8 cellular contexts compared by ENCODE assay signal in the genomic region with DNA sequence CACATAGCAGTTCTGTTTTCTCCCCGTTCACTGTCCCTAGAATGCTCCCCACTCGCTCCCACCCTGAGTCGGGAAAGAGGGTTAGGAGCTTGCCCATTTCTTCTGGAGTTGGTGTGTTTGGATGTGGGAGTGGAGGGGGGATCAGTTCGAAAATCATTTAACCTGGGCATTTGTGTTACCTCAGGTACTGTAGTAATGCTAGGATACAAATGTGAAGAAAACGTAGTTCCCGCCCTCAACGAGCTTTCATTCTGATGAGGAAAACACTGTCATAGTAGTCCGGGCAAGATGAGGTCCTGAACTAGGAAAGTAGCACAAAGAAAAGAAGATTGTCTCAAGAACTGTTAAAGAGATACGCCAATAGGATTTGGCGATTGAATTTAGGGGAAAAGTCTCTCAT. TPM values are rescaled to one million over a fixed set of nuclear protein-coding genes. Genes with fewer than 3 reads are reported as not detected.
DNase-seq lines count a peak whose midpoint lies in the region; ATAC-seq, FAIRE-seq and TF ChIP-seq lines count a peak whose summit lies in the region.

No MANE protein-coding gene starts in this region.

- no peak for TF ChIP-seq POLR2A in adrenal gland (IDR thresholded peaks at IDR 0.05)
- no peak for TF ChIP-seq POLR2A in thyroid gland (IDR thresholded peaks at IDR 0.05)

- no peak for FAIRE-seq in keratinocyte (lab: Jason Lieb, UNC)

- no peak for DNase-seq in activated T-cell treated with anti-CD3 and anti-CD28 coated beads, Interleukin-2, amount 50 U/mL, for 4 hours
- no peak for DNase-seq in activated T-cell treated with anti-CD3 and anti-CD28 coated beads for 4 hours
- DNase-seq in adrenal gland, result no peak
- no peak for DNase-seq in keratinocyte (ENCODE audit: low read depth, low spot score)
- no peak for DNase-seq in thyroid gland
- DNase-seq in anterior cingulate cortex (lab: John Stamatoyannopoulos, UW), result no peak
- DNase-seq in NCI-H1930 (lab: John Stamatoyannopoulos, UW), result no peak

- H3K4me3 ChIP-seq in adrenal gland, result peak overlapping the region; percentile 33 to 67 (median 65)
- H3K4me3 ChIP-seq in keratinocyte (ENCODE audit: control insufficient read depth in 2 of 3, extremely low read depth in 1 of 3, insufficient read depth in 2 of 3, low read depth in 1 of 3, low read length in 3 of 3), result peak overlapping the region; percentile 68 to 100 (median 76)
- peak overlapping the region; percentile 60 to 96 (median 82) for H3K4me3 ChIP-seq in thyroid gland (replicated peaks in 1 of 3)

- H3K27ac ChIP-seq in adrenal gland (peak overlapping the region in 3 of 5 donors; percentile 67 to 87 (median 76)), keratinocyte (ENCODE audit: control insufficient read depth, insufficient read depth, low read length) (peak overlapping the region; percentile 95), thyroid gland (peak overlapping the region in 2 of 3 donors; percentile 52 to 69)

- no peak for TF ChIP-seq CTCF in adrenal gland (IDR thresholded peaks at IDR 0.05)
- TF ChIP-seq CTCF in keratinocyte (optimal IDR thresholded peaks at IDR 0.05 in 1 of 3, IDR thresholded peaks at IDR 0.05 in 1 of 3, conservative IDR thresholded peaks at IDR 0.05 in 1 of 3; ENCODE audit: extremely low read depth in 1 of 3, insufficient read depth in 2 of 3, low read length in 3 of 3), result no peak
- no peak for TF ChIP-seq CTCF in thyroid gland (IDR thresholded peaks at IDR 0.05)

- ATAC-seq in activated T-cell treated with anti-CD3 and anti-CD28 coated beads, Interleukin-2, amount 50 U/mL, for 4 hours, result no peak
- ATAC-seq in HG02938 (IDR thresholded peaks at IDR 0.05; ENCODE audit: unreplicated experiment), result no peak

- 16 to 20% (median 19%) methylated on average over 9 to 10 of the region's 10 CpGs for WGBS in adrenal gland, 4 donors
- 16 to 19% methylated on average over 10 of the region's 10 CpGs for WGBS in thyroid gland, 2 donors

- peaks cover 54% of the 10 kb centered on the region for H3K4me1 Mint-ChIP-seq in activated T-cell treated with anti-CD3 and anti-CD28 coated beads, Interleukin-2, amount 50 U/mL, for 4 hours (ENCODE audit: low read depth)

- H3K4me1 ChIP-seq in adrenal gland (replicated peaks in 1 of 2) (peaks cover 17 to 40% of the 10 kb centered on the region in 2 donors), keratinocyte (ENCODE audit: control insufficient read depth, extremely low read depth, insufficient read depth, low read length) (peaks cover 14% of the 10 kb centered on the region), thyroid gland (peaks cover 14 to 23% of the 10 kb centered on the region in 2 donors)

- no peaks in the 10 kb centered on the region for H3K27me3 ChIP-seq in adrenal gland
- no peaks in the 10 kb centered on the region for H3K27me3 ChIP-seq in keratinocyte (ENCODE audit: control insufficient read depth, extremely low read depth, insufficient read depth, low read length)
- no peaks in the 10 kb centered on the region for H3K27me3 ChIP-seq in thyroid gland

- peak overlapping the region; percentile 91 for H3K4me2 ChIP-seq in keratinocyte (ENCODE audit: control insufficient read depth, extremely low read depth, insufficient read depth, low read depth, low read length)

- intact Hi-C loops in adrenal gland (cut with DNase I) (loop anchor here in 1 of 2 donors (10.0 kb wide), 1 partner anchor 212 kb away; a partner anchor contains a TSS), thyroid gland (cut with DNase I) (no loop called here)

- peak overlapping the region; percentile 99 for H3K4me3 Mint-ChIP-seq in activated T-cell treated with anti-CD3 and anti-CD28 coated beads, Interleukin-2, amount 50 U/mL, for 4 hours

- H2AFZ ChIP-seq in keratinocyte (ENCODE audit: control insufficient read depth, low read length), result peak overlapping the region; percentile 96

- H3K9me1 ChIP-seq in keratinocyte (ENCODE audit: control insufficient read depth, extremely low read depth, insufficient read depth, low read length), result no peaks in the 10 kb centered on the region

- H3K9me3 ChIP-seq in adrenal gland (replicated peaks in 1 of 3), result no peaks in the 10 kb centered on the region
- no peaks in the 10 kb centered on the region for H3K9me3 ChIP-seq in keratinocyte (ENCODE audit: control insufficient read depth, low read depth, low read length)
- H3K9me3 ChIP-seq in thyroid gland, result no peaks in the 10 kb centered on the region

- dilution Hi-C loops in keratinocyte (cut with MboI; ENCODE audit: extremely low pct_ligation_motif_present, low sequenced_read_pairs), result no loop called here

- H3K36me3 ChIP-seq in adrenal gland (replicated peaks in 1 of 2) (peaks cover 0 to 71% of the 10 kb centered on the region in 2 donors), keratinocyte (ENCODE audit: control insufficient read depth in 2 of 2, extremely low read depth in 1 of 2, insufficient read depth in 2 of 2, low read length in 2 of 2) (peaks cover 17 to 39% of the 10 kb centered on the region in 2 experiments), thyroid gland (peaks cover 41 to 52% of the 10 kb centered on the region in 2 donors)

- H3K27me3 Mint-ChIP-seq in activated T-cell treated with anti-CD3 and anti-CD28 coated beads, Interleukin-2, amount 50 U/mL, for 4 hours (ENCODE audit: low read depth), result no peaks in the 10 kb centered on the region

- no peaks in the 10 kb centered on the region for H4K20me1 ChIP-seq in keratinocyte (ENCODE audit: control insufficient read depth, extremely low read depth, insufficient read depth, low read length)

- H3K9ac ChIP-seq in keratinocyte (ENCODE audit: control insufficient read depth, extremely low read depth, insufficient read depth, low read length), result peak overlapping the region; percentile 97

- H3K9me3 Mint-ChIP-seq in activated T-cell treated with anti-CD3 and anti-CD28 coated beads, Interleukin-2, amount 50 U/mL, for 4 hours, result no peaks in the 10 kb centered on the region

- peaks cover 66% of the 10 kb centered on the region for H3K36me3 Mint-ChIP-seq in activated T-cell treated with anti-CD3 and anti-CD28 coated beads, Interleukin-2, amount 50 U/mL, for 4 hours (ENCODE audit: insufficient read depth)

- H3K79me2 ChIP-seq in keratinocyte (ENCODE audit: control insufficient read depth, insufficient read depth, low read length), result peaks cover 52% of the 10 kb centered on the region

RNA-seq across cellular contexts. Expression of a gene that starts 0.5 kb away (rescaled TPM):
- total RNA-seq in activated T-cell treated with anti-CD3 and anti-CD28 coated beads, Interleukin-2, amount 50 U/mL, for 4 hours, result 100 to 1,000 TPM; 111 to 133 (median 121) TPM
- total RNA-seq in adrenal gland (100 to 1,000 TPM in 7 of 8 donors, 10 to 100 TPM in 1; 66.8 to 149 (median 119) TPM), thyroid gland (100 to 1,000 TPM; 102 to 201 (median 174) TPM)
- polyA plus RNA-seq in adrenal gland (100 to 1,000 TPM in 1 of 3 donors, 10 to 100 TPM in 2; 47.6 to 128 (median 65.0) TPM), keratinocyte (101 to 126 TPM (median 121 TPM) in 3 replicates)
- polyA plus RNA-seq in keratinocyte (2011; ENCODE audit: low read depth), result 13.8 TPM
- polyA plus RNA-seq in keratinocyte (2011; cell fraction: cytosol; rRNA removed), result 112 and 120 TPM in 2 replicates
- polyA plus RNA-seq in keratinocyte (2011; cell fraction: nucleus; rRNA removed), result 92.5 and 93.9 TPM in 2 replicates
- 74.3 and 78.7 TPM in 2 replicates for polyA plus RNA-seq in keratinocyte (2012; ENCODE audit: low replicate concordance)
- polyA minus RNA-seq in keratinocyte, result 171 to 255 TPM (median 235 TPM) in 3 replicates
- polyA minus RNA-seq in keratinocyte (2011; cell fraction: cytosol; rRNA and poly(A)+ RNA removed), result 47.4 TPM
- polyA minus RNA-seq in keratinocyte (2011; cell fraction: nucleus; rRNA and poly(A)+ RNA removed), result 20.9 and 25.8 TPM in 2 replicates

RNA-seq across cellular contexts. Expression of a gene that starts 0.7 kb away (rescaled TPM):
- total RNA-seq in activated T-cell treated with anti-CD3 and anti-CD28 coated beads, Interleukin-2, amount 50 U/mL, for 4 hours, result 10 to 100 TPM; 72.6 to 90.8 (median 83.0) TPM
- total RNA-seq in adrenal gland (100 to 1,000 TPM in 1 of 8 donors, 10 to 100 TPM in 7; 23.8 to 105 (median 65.4) TPM), thyroid gland (10 to 100 TPM; 11.8 to 55.8 (median 27.5) TPM)
- polyA plus RNA-seq in adrenal gland (100 to 1,000 TPM in 2 of 3 donors, 10 to 100 TPM in 1; 77.8 to 145 (median 117) TPM), keratinocyte (91.7 to 151 TPM (median 126 TPM) in 3 replicates)
- 34.7 TPM for polyA plus RNA-seq in keratinocyte (2011; ENCODE audit: low read depth)
- 102 and 111 TPM in 2 replicates for polyA plus RNA-seq in keratinocyte (2011; cell fraction: cytosol; rRNA removed)
- 31.0 and 32.2 TPM in 2 replicates for polyA plus RNA-seq in keratinocyte (2011; cell fraction: nucleus; rRNA removed)
- polyA plus RNA-seq in keratinocyte (2012; ENCODE audit: low replicate concordance), result 56.7 and 97.6 TPM in 2 replicates
- polyA minus RNA-seq in keratinocyte, result 36.8 to 46.5 TPM (median 42.5 TPM) in 3 replicates
- polyA minus RNA-seq in keratinocyte (2011; cell fraction: cytosol; rRNA and poly(A)+ RNA removed), result 24.2 TPM
- 7.5 TPM in 2 replicates for polyA minus RNA-seq in keratinocyte (2011; cell fraction: nucleus; rRNA and poly(A)+ RNA removed)

RNA-seq across cellular contexts. Expression of a gene that starts 13.1 kb away (rescaled TPM):
- total RNA-seq in activated T-cell treated with anti-CD3 and anti-CD28 coated beads, Interleukin-2, amount 50 U/mL, for 4 hours, result 10 to 100 TPM; 19.1 to 21.5 (median 19.8) TPM
- 10 to 100 TPM in 7 of 8 donors, 1 to 10 TPM in 1; 9.8 to 40.5 (median 16.5) TPM for total RNA-seq in adrenal gland
- polyA plus RNA-seq in adrenal gland, result 10 to 100 TPM in 2 of 3 donors, 1 to 10 TPM in 1; 9.8 to 34.5 (median 10.3) TPM
- 13.1 to 23.3 TPM (median 18.9 TPM) in 3 replicates for polyA plus RNA-seq in keratinocyte
- 65.2 TPM for polyA plus RNA-seq in keratinocyte (2011; ENCODE audit: low read depth)
- polyA plus RNA-seq in keratinocyte (2011; cell fraction: cytosol; rRNA removed), result 16.1 and 17.1 TPM in 2 replicates
- polyA plus RNA-seq in keratinocyte (2011; cell fraction: nucleus; rRNA removed), result 8.4 and 12.9 TPM in 2 replicates
- polyA plus RNA-seq in keratinocyte (2012; ENCODE audit: low replicate concordance), result 15.7 and 17.6 TPM in 2 replicates
- polyA minus RNA-seq in keratinocyte, result 2.6 to 10.6 TPM (median 7.0 TPM) in 3 replicates
- 14.4 TPM for polyA minus RNA-seq in keratinocyte (2011; cell fraction: cytosol; rRNA and poly(A)+ RNA removed)
- 4.1 and 6.4 TPM in 2 replicates for polyA minus RNA-seq in keratinocyte (2011; cell fraction: nucleus; rRNA and poly(A)+ RNA removed)
- total RNA-seq in thyroid gland, result 10 to 100 TPM; 13.2 to 20.8 (median 18.8) TPM

RNA-seq across cellular contexts. Expression of a gene that starts 13.4 kb away (rescaled TPM):
- total RNA-seq in activated T-cell treated with anti-CD3 and anti-CD28 coated beads, Interleukin-2, amount 50 U/mL, for 4 hours, result under 1 TPM; 0.34 to 0.63 (median 0.43) TPM
- total RNA-seq in adrenal gland (1 to 10 TPM in 7 of 8 donors, under 1 TPM in 1; 0.91 to 3.7 (median 2.2) TPM), thyroid gland (10 to 100 TPM in 3 of 4 donors, 1 to 10 TPM in 1; 6.4 to 12.8 (median 11.1) TPM)
- polyA plus RNA-seq in adrenal gland (1 to 10 TPM; 2.1 to 3.3 (median 2.2) TPM), keratinocyte (1.2 to 2.0 TPM (median 1.9 TPM) in 3 replicates)
- polyA plus RNA-seq in keratinocyte (2011; ENCODE audit: low read depth), result 0.50 TPM
- 1.0 and 2.2 TPM in 2 replicates for polyA plus RNA-seq in keratinocyte (2011; cell fraction: cytosol; rRNA removed)
- 1.6 and 1.8 TPM in 2 replicates for polyA plus RNA-seq in keratinocyte (2011; cell fraction: nucleus; rRNA removed)
- 1.0 and 1.6 TPM in 2 replicates for polyA plus RNA-seq in keratinocyte (2012; ENCODE audit: low replicate concordance)
- 0.79 to 3.0 TPM (median 0.93 TPM) in 3 replicates for polyA minus RNA-seq in keratinocyte
- not detected for polyA minus RNA-seq in keratinocyte (2011; cell fraction: cytosol; rRNA and poly(A)+ RNA removed)
- 0.42 TPM in 1 of 2 replicates, not detected in the other for polyA minus RNA-seq in keratinocyte (2011; cell fraction: nucleus; rRNA and poly(A)+ RNA removed)
